1 cellular context compared by ENCODE assay signal in genomic region chr3:46670000-46670890, GRCh38.
TF ChIP-seq lines count a peak whose summit lies in the region.

No MANE protein-coding gene starts in this region.

TF ChIP-seq in HepG2, 621 proteins besides CTCF, POLR2A, EP300 and RAD21:
- TF ChIP-seq ZNF629 (CRISPR knock-in tag; conservative IDR thresholded peaks at IDR 0.05) (peak; percentile 28; the same call in 1 of the 2 replicates), ZNF709 (CRISPR knock-in tag; IDR thresholded peaks at IDR 0.05) (no peak)
